9 cellular contexts compared by ENCODE assay signal in the genomic region with DNA sequence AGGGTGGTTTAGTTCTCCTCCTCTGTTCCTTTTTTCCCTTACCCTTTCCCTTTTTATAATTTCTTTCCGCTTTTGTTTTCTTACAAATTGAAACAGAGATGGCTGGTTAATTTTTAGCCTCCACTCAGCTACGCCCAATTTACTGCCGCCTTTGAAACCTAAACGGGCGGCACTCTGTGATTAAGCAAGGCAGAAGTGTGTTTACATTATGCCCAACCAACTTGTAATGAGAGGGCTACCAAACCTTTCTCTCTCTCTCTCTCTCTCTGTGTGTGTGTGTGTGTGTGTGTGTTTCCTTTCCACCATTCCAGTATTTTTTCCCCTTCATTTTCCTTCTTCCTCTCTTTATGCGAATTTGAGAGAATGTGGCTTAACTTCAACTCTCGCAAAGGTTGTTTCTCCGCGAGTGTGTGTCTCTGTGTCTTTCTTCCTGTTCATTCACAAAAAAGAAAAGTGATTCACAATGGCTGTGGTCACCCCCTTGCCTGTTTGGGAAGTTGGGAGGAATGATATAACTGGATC. TPM values are rescaled to one million over a fixed set of nuclear protein-coding genes. Genes with fewer than 3 reads are reported as not detected.
A peak's percentile ranks its signal among the peaks of the same experiment; 100 is the strongest.
DNase-seq lines count a peak whose midpoint lies in the region; ATAC-seq and TF ChIP-seq lines count a peak whose summit lies in the region.
"Had no signal": no experiment of that assay in that cellular context is flagged by ENCODE, and none has a peak within 500 bp of the region (broad histone marks: within the 10 kb centered on the region; RNA-seq: fewer than 3 reads in every experiment).

No MANE protein-coding gene starts in this region.

- H3K4me1 ChIP-seq in osteoblast (ENCODE audit: insufficient read depth, low read length): peaks cover 59% of the 10 kb centered on the region

- no peak for ATAC-seq in HG02938 (IDR thresholded peaks at IDR 0.05; ENCODE audit: unreplicated experiment)
- ATAC-seq in GM21360 (IDR thresholded peaks at IDR 0.05; ENCODE audit: unreplicated experiment): no peak

- peak overlapping the region; percentile 91 for H3K4me2 ChIP-seq in osteoblast (ENCODE audit: insufficient read depth, low read length)

- peaks cover 85% of the 10 kb centered on the region for H3K79me2 ChIP-seq in osteoblast (ENCODE audit: insufficient read depth, low read length)

- intact Hi-C loops in head of caudate nucleus (cut with DNase I): loop anchor here (5.0 kb wide), 1 partner anchor 36 kb away; no protein-coding TSS in a partner anchor

- peaks cover 17% of the 10 kb centered on the region for H4K20me1 ChIP-seq in osteoblast (ENCODE audit: insufficient read depth, low read length)

- H3K27me3 ChIP-seq in osteoblast (ENCODE audit: insufficient read depth, low read length): no peaks in the 10 kb centered on the region

- H3K4me3 ChIP-seq in osteoblast (ENCODE audit: insufficient read depth, low read length): peak overlapping the region; percentile 77

- DNase-seq in COR-L47 (lab: John Stamatoyannopoulos, UW) (peak; percentile 37), NCI-H345 (lab: John Stamatoyannopoulos, UW) (peak; percentile 71), dermis microvascular lymphatic vessel endothelial cell (ENCODE audit: low read depth in 2 of 2) (peak; percentile 32 to 37), osteoblast (ENCODE audit: insufficient read length, low spot score, missing footprints) (peak; percentile 87), NK-92 (lab: John Stamatoyannopoulos, UW; ENCODE audit: unreplicated experiment) (no peak), head of caudate nucleus (no peak)

- no peak for TF ChIP-seq CTCF in osteoblast (IDR thresholded peaks at IDR 0.05; ENCODE audit: extremely low read depth, low read depth, low read length)

- H3K36me3 ChIP-seq in osteoblast (ENCODE audit: insufficient read depth, low read length): peaks cover 41% of the 10 kb centered on the region

- H2AFZ ChIP-seq in osteoblast (ENCODE audit: low read length): no peak overlapping the region

- H3K27ac ChIP-seq in osteoblast (ENCODE audit: low read depth, low read length): peak overlapping the region; percentile 66

- H3K9me3 ChIP-seq in osteoblast (ENCODE audit: low read depth, low read length): no peaks in the 10 kb centered on the region

RNA-seq across cellular contexts. Expression of a gene that starts 31.3 kb away (rescaled TPM):
- total RNA-seq in dermis microvascular lymphatic vessel endothelial cell: 16.9 and 22.3 TPM in 2 replicates
- total RNA-seq in osteoblast: 114 and 122 TPM in 2 replicates

RNA-seq across cellular contexts. Expression of a gene that starts 57.2 kb away (rescaled TPM):
- total RNA-seq in dermis microvascular lymphatic vessel endothelial cell (0.25 and 0.26 TPM in 2 replicates), osteoblast (not detected in 2 replicates)
- total RNA-seq: mononuclear cell had no signal

Comparison
In these comparisons a context has a peak if more than half of its experiments do, and no peak if none do; other contexts are left out.
1. DNase-seq: peak in COR-L47 (single experiment), NCI-H345 (single experiment), dermis microvascular lymphatic vessel endothelial cell (2 of 2) and osteoblast (single experiment); none in NK-92 (single experiment) and head of caudate nucleus (0 of 42).